12 cellular contexts compared by ENCODE assay signal in genomic region chr9:12923472-12924009, GRCh38.
DNase-seq lines count a peak whose midpoint lies in the region; ATAC-seq and TF ChIP-seq lines count a peak whose summit lies in the region.
"Had no signal": no experiment of that assay in that cellular context is flagged by ENCODE, and none has a peak within 500 bp of the region (broad histone marks: within the 10 kb centered on the region; RNA-seq: fewer than 3 reads in every experiment).

No MANE protein-coding gene starts in this region.

- no peak for TF ChIP-seq CTCF in retinal pigment epithelial cell (conservative IDR thresholded peaks at IDR 0.05; ENCODE audit: low read depth, low read length)
- no peak for TF ChIP-seq CTCF in GM10266 (IDR thresholded peaks at IDR 0.05; ENCODE audit: control insufficient read depth, insufficient read depth, low read depth, missing control alignments)

- no peak overlapping the region for H3K4me3 ChIP-seq in adipocyte (ENCODE audit: low read length)
- no peak overlapping the region for H3K4me3 ChIP-seq in retinal pigment epithelial cell (ENCODE audit: low read length)

- no peaks in the 10 kb centered on the region for H3K36me3 ChIP-seq in adipocyte (ENCODE audit: control insufficient read depth, insufficient read depth, low read length, severe bottlenecking)

- peaks cover 26% of the 10 kb centered on the region for H3K4me1 ChIP-seq in adipocyte (ENCODE audit: control insufficient read depth, insufficient read depth, low read length)

- no peaks in the 10 kb centered on the region for H3K9me3 ChIP-seq in adipocyte (ENCODE audit: control insufficient read depth, low read length)

- H3K9ac ChIP-seq in adipocyte (ENCODE audit: low read length), result peak overlapping the region; percentile 40

- no peak for ATAC-seq in GM21381 (IDR thresholded peaks at IDR 0.05; ENCODE audit: unreplicated experiment)

- peak; percentile 84 for DNase-seq in AG20443 (ENCODE audit: low spot score)
- DNase-seq in adipocyte (ENCODE audit: low read depth), result peak; percentile 97
- DNase-seq in glomerular visceral epithelial cell (ENCODE audit: extremely low spot score), result peak; percentile 26
- DNase-seq in retinal pigment epithelial cell (ENCODE audit: low read depth), result peak; percentile 94
- DNase-seq in GM10266 (ENCODE audit: extremely low spot score), result no peak
- DNase-seq in iPS-NIHi7 (ENCODE audit: extremely low spot score), result no peak
- no peak for DNase-seq in activated T-cell treated with anti-CD3 and anti-CD28 coated beads, Interleukin-2, amount 50 U/mL, for 1 hour
- DNase-seq: CD8-positive, alpha-beta memory T cell; central memory CD4-positive, alpha-beta T cell; Karpas-422; NCI-H774 had no signal

- H3K27me3 ChIP-seq in adipocyte (replicated peaks; ENCODE audit: control insufficient read depth, insufficient read depth, low read length), result no peaks in the 10 kb centered on the region

Comparison
In these comparisons a context has a peak if more than half of its experiments do, and no peak if none do; other contexts are left out.
1. DNase-seq: peak in AG20443 (single experiment), adipocyte (single experiment), glomerular visceral epithelial cell (single experiment) and retinal pigment epithelial cell (single experiment); none in GM10266 (single experiment), iPS-NIHi7 (single experiment) and activated T-cell treated with anti-CD3 and anti-CD28 coated beads, Interleukin-2, amount 50 U/mL, for 1 hour (single experiment).